In the genomic region with DNA sequence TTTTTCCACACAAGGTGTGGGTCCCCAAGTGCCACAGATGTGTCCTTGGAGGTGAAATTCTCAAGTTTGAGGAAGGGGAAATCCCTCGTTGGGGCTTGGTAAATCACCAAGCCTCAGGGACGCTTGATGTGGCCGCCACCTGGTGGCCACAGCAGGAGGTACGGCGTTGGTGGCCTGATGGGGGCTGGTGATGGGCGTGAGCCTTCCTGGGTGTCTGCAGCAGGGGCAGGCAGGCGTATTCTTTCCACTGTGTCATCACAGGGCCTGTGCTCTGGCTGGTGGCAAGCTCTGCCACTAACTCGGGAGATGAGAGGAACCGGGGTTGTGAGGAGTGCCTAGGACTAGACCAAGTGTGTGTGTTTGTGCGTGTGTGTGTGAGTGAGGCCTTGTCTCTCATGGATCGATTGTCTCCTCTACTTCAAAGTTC, we compare ENCODE assay signal across 8 cellular contexts. TPM values are rescaled to one million over a fixed set of nuclear protein-coding genes. Genes with fewer than 3 reads are reported as not detected.
DNase-seq lines count a peak whose midpoint lies in the region; ATAC-seq and TF ChIP-seq lines count a peak whose summit lies in the region.

No MANE protein-coding gene starts in this region.

- H4K8ac ChIP-seq in neuronal stem cell (ENCODE audit: low read depth, low read length) = no peak overlapping the region

- H3F3A ChIP-seq in PC-9 (ENCODE audit: insufficient read depth, low read depth) = no peaks in the 10 kb centered on the region; the same call in 1 of the 2 replicates

- H3K27me3 Mint-ChIP-seq in activated T-cell treated with anti-CD3 and anti-CD28 coated beads, Interleukin-2, amount 50 U/mL, for 4 hours (ENCODE audit: low read depth) = no peaks in the 10 kb centered on the region

- no peak overlapping the region for H3K14ac ChIP-seq in neuronal stem cell (ENCODE audit: low read length)

- H3K23ac ChIP-seq in neuronal stem cell (ENCODE audit: low read depth, low read length, poor library complexity) = no peak overlapping the region

- H2AFZ ChIP-seq in PC-9 (no peak overlapping the region), neuronal stem cell (ENCODE audit: low read length) (peak overlapping the region; percentile 18)

- WGBS in neuronal stem cell (ENCODE audit: extremely low coverage in 2 of 2, insufficient read length in 2 of 2, insufficient replicate concordance in 1 of 2), 2 donors = no CpG with 5 or more reads among the region's 11 CpGs

- H4K20me1 ChIP-seq in PC-9 (ENCODE audit: insufficient read depth) = no peaks in the 10 kb centered on the region

- TF ChIP-seq CTCF in PC-9 (conservative IDR thresholded peaks at IDR 0.05) (peak; percentile 96), fibroblast of mammary gland (conservative IDR thresholded peaks at IDR 0.05; ENCODE audit: control insufficient read depth, insufficient read depth, low read depth, low read length) (peak; percentile 91)

- POLR2A ChIA-PET in PC-9 (lab: Charles Lee; ENCODE audit: unreplicated experiment) = interaction anchor here (0.6 kb wide), 1 partner anchor 42 kb away, joined by 3 read pairs; no protein-coding TSS in a partner anchor

- H3K4me1 ChIP-seq in PC-9 (replicated peaks; ENCODE audit: insufficient read depth) (peaks cover 7% of the 10 kb centered on the region; the same call in 1 of the 2 replicates), neuronal stem cell (ENCODE audit: control insufficient read depth in 2 of 2, insufficient read depth in 1 of 2, low read depth in 1 of 2, low read length in 2 of 2) (peaks cover 19 to 24% of the 10 kb centered on the region in 2 donors)

- H3K27ac ChIP-seq in PC-9 = no peak overlapping the region
- no peak overlapping the region for H3K27ac ChIP-seq in neuronal stem cell (replicated peaks; ENCODE audit: low read length)
- H3K27ac ChIP-seq in substantia nigra (ENCODE audit: low read depth, low read length, poor library complexity, severe bottlenecking) = no peak overlapping the region

- ATAC-seq in GM19372 (IDR thresholded peaks at IDR 0.05; ENCODE audit: low read depth, unreplicated experiment) = peak; percentile 93
- peak; percentile 94 for ATAC-seq in HG03432 (IDR thresholded peaks at IDR 0.05; ENCODE audit: unreplicated experiment)
- peak; percentile 96 to 97 for ATAC-seq in activated T-cell treated with anti-CD3 and anti-CD28 coated beads, Interleukin-2, amount 50 U/mL, for 4 hours

- H3K9ac ChIP-seq in neuronal stem cell (ENCODE audit: low read depth, low read length, poor library complexity) = peak overlapping the region; percentile 64

- no peak overlapping the region for H3K4ac ChIP-seq in neuronal stem cell (ENCODE audit: low read length)

- H3K4me1 Mint-ChIP-seq in activated T-cell treated with anti-CD3 and anti-CD28 coated beads, Interleukin-2, amount 50 U/mL, for 4 hours (ENCODE audit: low read depth) = peaks cover 12% of the 10 kb centered on the region

- H3K9me2 ChIP-seq in PC-9 (ENCODE audit: insufficient read depth) = no peaks in the 10 kb centered on the region

- no peaks in the 10 kb centered on the region for H3K27me3 ChIP-seq in PC-9 (ENCODE audit: insufficient read depth, low read depth)
- no peaks in the 10 kb centered on the region for H3K27me3 ChIP-seq in neuronal stem cell (ENCODE audit: control insufficient read depth in 3 of 3, insufficient read depth in 3 of 3, low read depth in 1 of 3, low read length in 3 of 3)

- intact Hi-C loops in PC-9 (cut with micrococcal nuclease; ENCODE audit: unreplicated experiment) = loop anchor here (1.0 to 5.0 kb wide), 6 partner anchors 42 to 346 kb away; partner anchors contain the start of genes HTD2 and RPP14

- H3K9me3 Mint-ChIP-seq in activated T-cell treated with anti-CD3 and anti-CD28 coated beads, Interleukin-2, amount 50 U/mL, for 4 hours = no peaks in the 10 kb centered on the region

- no peaks in the 10 kb centered on the region for H3K79me1 ChIP-seq in neuronal stem cell (ENCODE audit: low read depth, low read length)

- H3K4me3 ChIP-seq in PC-9 = no peak overlapping the region
- no peak overlapping the region for H3K4me3 ChIP-seq in fibroblast of mammary gland (ENCODE audit: control insufficient read depth, low read depth, low read length)
- H3K4me3 ChIP-seq in neuronal stem cell (ENCODE audit: low read length in 2 of 2) = no peak overlapping the region

- H3K36me3 ChIP-seq in PC-9 (ENCODE audit: low read depth) (no peaks in the 10 kb centered on the region), neuronal stem cell (replicated peaks in 1 of 2; ENCODE audit: control insufficient read depth in 2 of 2, insufficient read depth in 2 of 2, low read length in 2 of 2) (no peaks in the 10 kb centered on the region)

- no peak overlapping the region for H4K91ac ChIP-seq in neuronal stem cell (ENCODE audit: low read depth, low read length, poor library complexity)

- peak overlapping the region; percentile 50 for H3K18ac ChIP-seq in neuronal stem cell (ENCODE audit: low read length)

- CTCF ChIA-PET in PC-9 (lab: Charles Lee) = no interaction called here

- no TSS peak for BruUV-seq in PC-9 (replicated peaks; lab: Mats Ljungman, UMichigan)

- H2BK15ac ChIP-seq in neuronal stem cell (ENCODE audit: low read length) = no peak overlapping the region

- H3K36me3 Mint-ChIP-seq in activated T-cell treated with anti-CD3 and anti-CD28 coated beads, Interleukin-2, amount 50 U/mL, for 4 hours (ENCODE audit: insufficient read depth) = no peaks in the 10 kb centered on the region

- no peaks in the 10 kb centered on the region for H3K79me2 ChIP-seq in PC-9 (ENCODE audit: low read depth)

- no peak overlapping the region for H2AK5ac ChIP-seq in neuronal stem cell (ENCODE audit: low read depth, low read length)

- H3K9me3 ChIP-seq in PC-9 (ENCODE audit: insufficient read depth, low read depth) = no peaks in the 10 kb centered on the region
- H3K9me3 ChIP-seq in neuronal stem cell (replicated peaks in 1 of 2; ENCODE audit: control insufficient read depth in 2 of 2, insufficient read depth in 1 of 2, low read depth in 1 of 2, low read length in 2 of 2) = peaks cover 1 to 5% of the 10 kb centered on the region in 2 donors

- no peak overlapping the region for H2BK120ac ChIP-seq in neuronal stem cell (ENCODE audit: low read depth, low read length)

- H3K4me3 Mint-ChIP-seq in activated T-cell treated with anti-CD3 and anti-CD28 coated beads, Interleukin-2, amount 50 U/mL, for 4 hours = no peak overlapping the region

- H3K4me2 ChIP-seq in PC-9 = no peak overlapping the region
- no peak overlapping the region for H3K4me2 ChIP-seq in neuronal stem cell (ENCODE audit: insufficient read depth, low read length, poor library complexity, severe bottlenecking)

- no peak overlapping the region for H2BK12ac ChIP-seq in neuronal stem cell (ENCODE audit: low read length)

- peak; percentile 66 for DNase-seq in COLO668 (lab: John Stamatoyannopoulos, UW; ENCODE audit: unreplicated experiment)
- peak; percentile 52 to 71 for DNase-seq in PC-9
- DNase-seq in activated T-cell treated with anti-CD3 and anti-CD28 coated beads, Interleukin-2, amount 50 U/mL, for 4 hours = peak; percentile 78
- peak; percentile 67 for DNase-seq in fibroblast of mammary gland (ENCODE audit: low read depth)
- DNase-seq in neuronal stem cell (ENCODE audit: low spot score) = peak; percentile 56
- peak in 48 of 49 donors; percentile 8 to 75 (median 51) for DNase-seq in substantia nigra (lab: John Stamatoyannopoulos, UW)

- H2BK5ac ChIP-seq in neuronal stem cell (ENCODE audit: low read length) = no peak overlapping the region

RNA-seq across cellular contexts. Expression of gene ACOX2, which starts 4.2 kb away (rescaled TPM):
- 2.8 and 3.5 TPM in 2 replicates for total RNA-seq in PC-9 (2021)
- not detected for total RNA-seq in activated T-cell treated with anti-CD3 and anti-CD28 coated beads, Interleukin-2, amount 50 U/mL, for 4 hours
- 6.1 TPM for polyA plus RNA-seq in neuronal stem cell (2013, experiment 1 of 2)
- polyA plus RNA-seq in neuronal stem cell (2013, experiment 2 of 2) = 5.8 TPM

RNA-seq across cellular contexts. Expression of gene KCTD6, which starts 40.9 kb away (rescaled TPM):
- 7.8 and 10.3 TPM in 2 replicates for total RNA-seq in PC-9 (2021)
- 1 to 10 TPM; 7.8 to 9.6 (median 8.3) TPM for total RNA-seq in activated T-cell treated with anti-CD3 and anti-CD28 coated beads, Interleukin-2, amount 50 U/mL, for 4 hours
- polyA plus RNA-seq in neuronal stem cell (2013, experiment 1 of 2) = 31.2 TPM
- polyA plus RNA-seq in neuronal stem cell (2013, experiment 2 of 2) = 30.7 TPM

RNA-seq across cellular contexts. Expression of gene FAM107A, which starts 44.4 kb away (rescaled TPM):
- total RNA-seq in PC-9 (2021) = not detected in 2 replicates
- total RNA-seq in activated T-cell treated with anti-CD3 and anti-CD28 coated beads, Interleukin-2, amount 50 U/mL, for 4 hours = not detected
- polyA plus RNA-seq in neuronal stem cell (2013, experiment 1 of 2) = 2.1 TPM
- 2.0 TPM for polyA plus RNA-seq in neuronal stem cell (2013, experiment 2 of 2)
